ENCODE assay signal across 1 cellular context in the genomic region with DNA sequence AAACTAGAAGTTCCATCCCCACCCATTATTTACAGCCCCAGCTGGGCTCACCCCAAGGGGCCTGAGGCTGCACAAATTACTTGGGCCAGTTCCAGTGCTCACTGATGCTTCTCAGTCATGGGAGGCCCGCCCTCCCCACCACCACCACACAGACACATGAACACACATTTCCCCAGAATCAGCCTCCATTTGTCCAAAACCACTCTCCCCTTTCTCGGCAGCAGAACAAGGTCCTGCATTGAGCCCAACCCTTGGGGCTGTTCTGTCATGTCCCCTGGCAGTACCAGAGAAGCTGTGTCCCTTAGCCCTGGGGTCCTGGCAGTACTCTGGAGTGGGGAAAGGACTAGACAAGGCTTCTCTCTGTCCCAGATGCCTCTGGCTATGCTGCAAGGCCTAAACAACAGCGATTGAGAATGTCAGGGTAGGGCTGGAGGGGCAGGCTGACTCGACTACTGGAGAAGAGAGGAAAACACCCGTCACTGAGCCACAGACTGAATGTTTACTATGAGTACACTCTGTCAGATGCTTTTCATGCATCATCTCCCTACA.
TF ChIP-seq lines count a peak whose summit lies in the region.

No MANE protein-coding gene starts in this region.

TF ChIP-seq in WTC11, 78 proteins besides CTCF, POLR2A, EP300 and RAD21 (continued from another document):
- no peak for TF ChIP-seq NFE2L1 (CRISPR knock-in tag; IDR thresholded peaks at IDR 0.05)
- TF ChIP-seq ZNF138 (CRISPR knock-in tag; conservative IDR thresholded peaks at IDR 0.05): no peak
- TF ChIP-seq RORB (CRISPR knock-in tag; IDR thresholded peaks at IDR 0.05): no peak
- no peak for TF ChIP-seq ZMAT4 (CRISPR knock-in tag; IDR thresholded peaks at IDR 0.05)
- TF ChIP-seq ZNF396 (CRISPR knock-in tag; IDR thresholded peaks at IDR 0.05; ENCODE audit: borderline replicate concordance): no peak
- no peak for TF ChIP-seq ZNF219 (CRISPR knock-in tag; IDR thresholded peaks at IDR 0.05; ENCODE audit: borderline replicate concordance)
- TF ChIP-seq FOXJ3 (CRISPR knock-in tag; IDR thresholded peaks at IDR 0.05; ENCODE audit: borderline replicate concordance): no peak
